ENCODE assay signal across 8 cellular contexts in genomic region chr14:105528197-105528858, GRCh38. TPM values are rescaled to one million over a fixed set of nuclear protein-coding genes. Genes with fewer than 3 reads are reported as not detected.
DNase-seq lines count a peak whose midpoint lies in the region; ATAC-seq and TF ChIP-seq lines count a peak whose summit lies in the region.

No MANE protein-coding gene starts in this region.

- H3K9me3 Mint-ChIP-seq in effector memory CD8-positive, alpha-beta T cell, result no peaks in the 10 kb centered on the region

- H3K36me3 Mint-ChIP-seq in effector memory CD8-positive, alpha-beta T cell (ENCODE audit: insufficient read depth), result peaks cover 4% of the 10 kb centered on the region

- H3K36me3 ChIP-seq in BE2C, result no peaks in the 10 kb centered on the region; the same call in 1 of the 2 replicates

- ATAC-seq in effector memory CD8-positive, alpha-beta T cell (replicated peaks), result peak; percentile 72
- ATAC-seq in HG03159 (IDR thresholded peaks at IDR 0.05; ENCODE audit: unreplicated experiment), result no peak

- peak; percentile 85 for DNase-seq in BE2C
- peak; percentile 61 for DNase-seq in HCEC 1CT
- DNase-seq in NCI-H526 treated with DMSO at 0.1 percent for 48 hours (lab: John Stamatoyannopoulos, UW), result peak; percentile 48
- DNase-seq in activated CD8-positive, alpha-beta memory T cell treated with anti-CD3 and anti-CD28 coated beads for 4 hours (ENCODE audit: low read depth in 2 of 2), result peak; percentile 50 to 54
- DNase-seq in effector memory CD8-positive, alpha-beta T cell, result peak; percentile 76 to 82 (median 81)
- peak; percentile 94 for DNase-seq in mesenteric fat pad (ENCODE audit: low spot score)
- DNase-seq in stimulated activated CD8-positive, alpha-beta memory T cell treated with anti-CD3 and anti-CD28 coated beads, Interleukin-12 subunit alpha, Interleukin-12 subunit beta, amount 100 ng/mL, for 1 hour (ENCODE audit: low read depth), result peak; percentile 54

- peak; percentile 66 for TF ChIP-seq CTCF in BE2C (IDR thresholded peaks at IDR 0.05; ENCODE audit: low read depth, low read length)

- H3K27me3 ChIP-seq in BE2C, result no peaks in the 10 kb centered on the region

- peaks cover 32 to 42% of the 10 kb centered on the region in 2 donors for H3K27me3 Mint-ChIP-seq in effector memory CD8-positive, alpha-beta T cell

- H3K4me1 Mint-ChIP-seq in effector memory CD8-positive, alpha-beta T cell (ENCODE audit: low read depth in 2 of 2), result peaks cover 5 to 24% of the 10 kb centered on the region in 2 donors

- H3K4me1 ChIP-seq in BE2C, result no peaks in the 10 kb centered on the region

- peak overlapping the region; percentile 46 for H3K4me3 ChIP-seq in BE2C (ENCODE audit: low read depth, low read length)

- 0 out of 2 replicates have a peak, but pooled peaks cover 2% of the 10 kb centered on the region for H3K9me3 ChIP-seq in BE2C

- H3K4me3 Mint-ChIP-seq in effector memory CD8-positive, alpha-beta T cell, result peak overlapping the region; percentile 81

- H3K27ac Mint-ChIP-seq in effector memory CD8-positive, alpha-beta T cell, result no peak overlapping the region

RNA-seq across cellular contexts. Expression of gene TMEM121, which starts 1.9 kb away (rescaled TPM):
- polyA plus RNA-seq in BE2C (2012; ENCODE audit: insufficient read depth, insufficient read length, low read depth), result 11.3 TPM
- total RNA-seq in mesenteric fat pad, result 2.1 TPM

RNA-seq across cellular contexts. Expression of gene TEDC1, which starts 37.3 kb away (rescaled TPM):
- polyA plus RNA-seq in BE2C (2012; ENCODE audit: insufficient read depth, insufficient read length, low read depth), result 40.9 TPM
- total RNA-seq in mesenteric fat pad, result 22.7 TPM

RNA-seq across cellular contexts. Expression of gene CRIP1, which starts 41.6 kb away (rescaled TPM):
- 451 TPM for polyA plus RNA-seq in BE2C (2012; ENCODE audit: insufficient read depth, insufficient read length, low read depth)
- 64.8 TPM for total RNA-seq in mesenteric fat pad

RNA-seq across cellular contexts. Expression of gene CRIP2, which starts 53.7 kb away (rescaled TPM):
- polyA plus RNA-seq in BE2C (2012; ENCODE audit: insufficient read depth, insufficient read length, low read depth), result 2,068 TPM
- total RNA-seq in mesenteric fat pad, result 82.8 TPM
